Comparison of ENCODE assay signal across 29 cellular contexts in the genomic region with DNA sequence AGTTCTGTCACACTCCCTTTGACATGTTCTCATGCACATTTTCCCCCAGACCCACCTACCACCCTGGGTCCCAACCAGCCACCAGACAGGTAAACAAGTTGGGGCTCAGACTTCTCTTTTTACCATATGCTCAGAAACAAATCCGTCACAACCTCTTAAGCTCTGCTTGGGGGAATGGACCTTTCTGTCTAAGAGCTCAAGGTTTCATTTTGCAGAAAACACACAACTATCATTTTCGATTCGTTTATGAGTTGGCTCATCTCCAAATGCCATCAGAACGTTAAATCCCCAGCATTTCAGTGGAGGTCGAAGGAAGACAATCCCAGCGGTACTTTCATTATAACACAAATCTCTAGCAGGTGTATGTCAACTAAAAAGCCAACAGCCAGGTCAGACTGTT. TPM values are rescaled to one million over a fixed set of nuclear protein-coding genes. Genes with fewer than 3 reads are reported as not detected.
DNase-seq lines count a peak whose midpoint lies in the region; ATAC-seq and TF ChIP-seq lines count a peak whose summit lies in the region.
"Had no signal": no experiment of that assay in that cellular context is flagged by ENCODE, and none has a peak within 500 bp of the region (broad histone marks: within the 10 kb centered on the region; RNA-seq: fewer than 3 reads in every experiment).

No MANE protein-coding gene starts in this region.

- CTCF ChIA-PET in Caco-2 (lab: Charles Lee) (no interaction called here), RWPE1 (lab: Yijun Ruan, JAX) (no interaction called here), Calu3 (lab: Charles Lee) (interaction anchor here (0.6 kb wide), 1 partner anchor 400 kb away, joined by 5 read pairs; no protein-coding TSS in a partner anchor), MCF 10A (lab: Yijun Ruan, JAX) (interaction anchor here (0.6 to 1.3 kb wide), 3 partner anchors 34 to 205 kb away, joined by 3 to 4 read pairs (median 3); no protein-coding TSS in a partner anchor)

- ATAC-seq in GM18511 (IDR thresholded peaks at IDR 0.05; ENCODE audit: unreplicated experiment), result no peak
- ATAC-seq: A549 had no signal

- TF ChIP-seq CTCF in Caco-2 (IDR thresholded peaks at IDR 0.05; ENCODE audit: insufficient read depth in 1 of 2, low read depth in 1 of 2, low read length in 1 of 2, severe bottlenecking in 1 of 2, unreplicated experiment in 1 of 2) (no peak), KMS-11 (conservative IDR thresholded peaks at IDR 0.05; ENCODE audit: low read depth, low read length) (no peak), RWPE1 (conservative IDR thresholded peaks at IDR 0.05; ENCODE audit: low read depth) (no peak), Calu3 (IDR thresholded peaks at IDR 0.05; ENCODE audit: unreplicated experiment) (no peak), MCF 10A (IDR thresholded peaks at IDR 0.05; ENCODE audit: unreplicated experiment) (no peak)

- H3K4me3 Mint-ChIP-seq in Caco-2 (ENCODE audit: unreplicated experiment) (no peak overlapping the region), Calu3 (ENCODE audit: low read depth, unreplicated experiment) (no peak overlapping the region), MCF 10A (ENCODE audit: unreplicated experiment) (no peak overlapping the region)
- H3K4me3 Mint-ChIP-seq: CD4-positive, alpha-beta T cell; IgD-negative memory B cell; T-helper 1 cell treated with Interleukin-12 subunit alpha and Interleukin-12 subunit beta and Interleukin-4 antibody, amounts not matched to agents 30 μg/mL and 1 μg/mL, for 36 hours had no signal

- H3K4me3 ChIP-seq in Caco-2 (ENCODE audit: low read depth, low read length), result no peak overlapping the region
- peak overlapping the region; percentile 54 for H3K4me3 ChIP-seq in KMS-11 (IDR thresholded peaks at IDR 0.05; ENCODE audit: insufficient read depth, low read depth, low read length)
- H3K4me3 ChIP-seq: A549; BLaER1 treated with 17β-estradiol and CSF1 and Interleukin-3, amounts not matched to agents 10 nM and 100 nM had no signal

- H3K4me1 ChIP-seq in Caco-2, result peaks cover 49% of the 10 kb centered on the region
- peaks cover 30% of the 10 kb centered on the region for H3K4me1 ChIP-seq in KMS-11 (ENCODE audit: low read depth, poor library complexity, severe bottlenecking)

- H3K9me3 Mint-ChIP-seq in Caco-2 (ENCODE audit: unreplicated experiment) (no peaks in the 10 kb centered on the region), Calu3 (ENCODE audit: low read depth, unreplicated experiment) (no peaks in the 10 kb centered on the region), MCF 10A (ENCODE audit: unreplicated experiment) (peaks cover 6% of the 10 kb centered on the region)
- H3K9me3 Mint-ChIP-seq: CD4-positive, alpha-beta T cell; IgD-negative memory B cell; T-helper 1 cell treated with Interleukin-12 subunit alpha and Interleukin-12 subunit beta and Interleukin-4 antibody, amounts not matched to agents 30 μg/mL and 1 μg/mL, for 36 hours had no signal

- H3K4me1 Mint-ChIP-seq in Caco-2 (ENCODE audit: low read depth, unreplicated experiment), result peaks cover 51% of the 10 kb centered on the region
- peaks cover 17% of the 10 kb centered on the region for H3K4me1 Mint-ChIP-seq in Calu3 (ENCODE audit: low read depth, unreplicated experiment)
- peaks cover 20% of the 10 kb centered on the region for H3K4me1 Mint-ChIP-seq in MCF 10A (ENCODE audit: insufficient read depth, unreplicated experiment)

- BruUV-seq in Caco-2 (replicated peaks; lab: Mats Ljungman, UMichigan), result no TSS peak
- no TSS peak for BruUV-seq in Calu3 (replicated peaks; lab: Mats Ljungman, UMichigan)
- BruUV-seq in MCF 10A (replicated peaks; lab: Mats Ljungman, UMichigan), result no TSS peak

- H2AFZ ChIP-seq in KMS-11 (ENCODE audit: low read depth), result peak overlapping the region; percentile 94

- H3K27ac ChIP-seq in KMS-11 (peak overlapping the region; percentile 74), RWPE1 (peak overlapping the region; percentile 94), epithelial cell of prostate (peak overlapping the region; percentile 86)
- H3K27ac ChIP-seq: HL-60 had no signal

- POLR2A ChIA-PET in Caco-2 (lab: Charles Lee), result no interaction called here
- POLR2A ChIA-PET in RWPE1 (lab: Yijun Ruan, JAX; ENCODE audit: low non-redundant PET), result no interaction called here
- POLR2A ChIA-PET in MCF 10A (lab: Yijun Ruan, JAX), result interaction anchor here (1.9 kb wide), 1 partner anchor 9 kb away, joined by 7 read pairs; no protein-coding TSS in a partner anchor

- intact Hi-C loops in Caco-2 (cut with micrococcal nuclease; ENCODE audit: unreplicated experiment), result no loop called here
- intact Hi-C loops in Calu3 (cut with micrococcal nuclease; ENCODE audit: unreplicated experiment), result no loop called here
- intact Hi-C loops in MCF 10A (cut with micrococcal nuclease), result no loop called here

- H3K4me2 ChIP-seq in KMS-11, result peak overlapping the region; percentile 68
- H3K4me2 ChIP-seq: SK-N-SH had no signal

- peak overlapping the region; percentile 37; the same call in 1 of the 2 replicates for H3K9ac ChIP-seq in KMS-11
- H3K9ac ChIP-seq: SK-N-SH had no signal

- no peaks in the 10 kb centered on the region for H3K9me3 ChIP-seq in Caco-2
- H3K9me3 ChIP-seq: A549, SK-N-SH had no signal

- H3K27ac Mint-ChIP-seq in Caco-2 (ENCODE audit: unreplicated experiment) (peak overlapping the region; percentile 75), Calu3 (ENCODE audit: unreplicated experiment) (no peak overlapping the region), MCF 10A (ENCODE audit: low read depth, unreplicated experiment) (no peak overlapping the region)
- H3K27ac Mint-ChIP-seq: CD4-positive, alpha-beta T cell; IgD-negative memory B cell; T-helper 1 cell treated with Interleukin-12 subunit alpha and Interleukin-12 subunit beta and Interleukin-4 antibody, amounts not matched to agents 30 μg/mL and 1 μg/mL, for 36 hours had no signal

- H3K27me3 Mint-ChIP-seq in Caco-2 (ENCODE audit: insufficient read depth, unreplicated experiment) (no peaks in the 10 kb centered on the region), Calu3 (ENCODE audit: unreplicated experiment) (no peaks in the 10 kb centered on the region), MCF 10A (ENCODE audit: insufficient read depth, unreplicated experiment) (no peaks in the 10 kb centered on the region)
- H3K27me3 Mint-ChIP-seq: CD4-positive, alpha-beta T cell had no signal

- H3K79me2 ChIP-seq in KMS-11 (ENCODE audit: insufficient read depth, low read depth), result no peaks in the 10 kb centered on the region

- DNase-seq in Caco-2 (no peak), RWPE1 (ENCODE audit: low spot score) (no peak), epithelial cell of prostate (ENCODE audit: low read depth, low spot score) (no peak), Calu3 (no peak), SIG-M5 (lab: John Stamatoyannopoulos, UW) (no peak), MCF 10A (ENCODE audit: unreplicated experiment) (no peak)
- DNase-seq: AML-193; CD4-positive, alpha-beta T cell; COR-L47; DMS 273 treated with DMSO at 0.1 percent for 48 hours; DMS79; EL; GDM1; Karpas-422; MV-4-11; NCI-H1105; NCI-H1436 treated with DMSO at 0.1 percent for 48 hours; NCI-H2029; NCI-H524; NCI-H748 treated with DMSO at 0.1 percent for 48 hours; SK-N-SH; SW 1271 had no signal

- H3K36me3 Mint-ChIP-seq in Caco-2 (ENCODE audit: insufficient read depth, unreplicated experiment), result no peaks in the 10 kb centered on the region
- no peaks in the 10 kb centered on the region for H3K36me3 Mint-ChIP-seq in Calu3 (ENCODE audit: insufficient read depth, unreplicated experiment)
- peaks cover 6% of the 10 kb centered on the region for H3K36me3 Mint-ChIP-seq in MCF 10A (ENCODE audit: insufficient read depth, unreplicated experiment)
- H3K36me3 Mint-ChIP-seq: IgD-negative memory B cell had no signal

- H3K36me3 ChIP-seq in Caco-2 (ENCODE audit: control insufficient read depth, insufficient read depth, low read length) (no peaks in the 10 kb centered on the region), KMS-11 (ENCODE audit: insufficient read depth) (no peaks in the 10 kb centered on the region)
- H3K36me3 ChIP-seq: BLaER1 treated with 17β-estradiol and CSF1 and Interleukin-3, amounts not matched to agents 10 nM and 100 nM had no signal

- H4K20me1 ChIP-seq in KMS-11 (ENCODE audit: insufficient read depth), result no peaks in the 10 kb centered on the region
- H4K20me1 ChIP-seq: BLaER1 treated with 17β-estradiol and CSF1 and Interleukin-3, amounts not matched to agents 10 nM and 100 nM had no signal

- no peaks in the 10 kb centered on the region for H3K27me3 ChIP-seq in Caco-2 (replicated peaks; ENCODE audit: control insufficient read depth, insufficient read depth, low read length)
- no peaks in the 10 kb centered on the region for H3K27me3 ChIP-seq in KMS-11 (ENCODE audit: insufficient read depth, low read depth)
- H3K27me3 ChIP-seq: BLaER1 treated with 17β-estradiol and CSF1 and Interleukin-3, amounts not matched to agents 10 nM and 100 nM had no signal

RNA-seq across cellular contexts. Expression of a gene that starts 30.6 kb away (rescaled TPM):
- total RNA-seq in Caco-2 (2022) (89.0 and 95.7 TPM in 2 replicates), Calu3 (2022) (88.6 and 96.9 TPM in 2 replicates), MCF 10A (2022) (35.3 and 36.5 TPM in 2 replicates)

Comparison
In these comparisons a context has a peak if more than half of its experiments do, and no peak if none do; other contexts are left out.
1. CTCF ChIA-PET loops: an anchor here in Calu3 (0.6 kb wide) and MCF 10A (0.6 to 1.3 kb wide); none called in Caco-2 and RWPE1.